Comparison of ENCODE assay signal across 10 cellular contexts in genomic region chr11:96113100-96113710, GRCh38.
A peak's percentile ranks its signal among the peaks of the same experiment; 100 is the strongest.
DNase-seq lines count a peak whose midpoint lies in the region; ATAC-seq and TF ChIP-seq lines count a peak whose summit lies in the region.
"Had no signal": no experiment of that assay in that cellular context is flagged by ENCODE, and none has a peak within 500 bp of the region (broad histone marks: within the 10 kb centered on the region; RNA-seq: fewer than 3 reads in every experiment).

No MANE protein-coding gene starts in this region.

- ATAC-seq in central memory CD8-positive, alpha-beta T cell (replicated peaks; ENCODE audit: extremely low read depth, poor library complexity, severe bottlenecking), result no peak
- ATAC-seq in upper lobe of right lung (no peak), GM21529 (IDR thresholded peaks at IDR 0.05; ENCODE audit: unreplicated experiment) (no peak), lower lobe of right lung (no peak)

- peak overlapping the region; percentile 18 for H3K4me3 Mint-ChIP-seq in activated T-cell treated with anti-CD3 and anti-CD28 coated beads, Interleukin-2, amount 50 U/mL, for 24 hours
- H3K4me3 Mint-ChIP-seq in central memory CD8-positive, alpha-beta T cell, result no peak overlapping the region
- H3K4me3 Mint-ChIP-seq: activated T-cell treated with anti-CD3 and anti-CD28 coated beads, Interleukin-2, amount 50 U/mL, for 4 hours; B cell had no signal

- H3K27me3 ChIP-seq in upper lobe of right lung, result no peaks in the 10 kb centered on the region
- H3K27me3 ChIP-seq in lower lobe of right lung (ENCODE audit: low read depth), result no peaks in the 10 kb centered on the region

- H3K9me3 Mint-ChIP-seq in activated T-cell treated with anti-CD3 and anti-CD28 coated beads, Interleukin-2, amount 50 U/mL, for 24 hours, result no peaks in the 10 kb centered on the region
- no peaks in the 10 kb centered on the region for H3K9me3 Mint-ChIP-seq in central memory CD8-positive, alpha-beta T cell
- H3K9me3 Mint-ChIP-seq: activated T-cell treated with anti-CD3 and anti-CD28 coated beads, Interleukin-2, amount 50 U/mL, for 4 hours had no signal

- H3K27ac ChIP-seq in upper lobe of right lung (peak overlapping the region; percentile 52), lower lobe of right lung (no peak overlapping the region)

- H3K27me3 Mint-ChIP-seq in activated T-cell treated with anti-CD3 and anti-CD28 coated beads, Interleukin-2, amount 50 U/mL, for 24 hours, result no peaks in the 10 kb centered on the region
- H3K27me3 Mint-ChIP-seq in central memory CD8-positive, alpha-beta T cell, result no peaks in the 10 kb centered on the region
- H3K27me3 Mint-ChIP-seq: B cell had no signal

- peaks cover 63% of the 10 kb centered on the region for H3K36me3 Mint-ChIP-seq in activated T-cell treated with anti-CD3 and anti-CD28 coated beads, Interleukin-2, amount 50 U/mL, for 24 hours (ENCODE audit: low read depth)
- H3K36me3 Mint-ChIP-seq in central memory CD8-positive, alpha-beta T cell (ENCODE audit: insufficient read depth), result peaks cover 5% of the 10 kb centered on the region

- H3K9me3 ChIP-seq in upper lobe of right lung (no peaks in the 10 kb centered on the region), lower lobe of right lung (no peaks in the 10 kb centered on the region)

- H3K4me1 Mint-ChIP-seq in activated T-cell treated with anti-CD3 and anti-CD28 coated beads, Interleukin-2, amount 50 U/mL, for 24 hours (ENCODE audit: low read depth), result peaks cover 67% of the 10 kb centered on the region
- H3K4me1 Mint-ChIP-seq in central memory CD8-positive, alpha-beta T cell, result peaks cover 23% of the 10 kb centered on the region

- H3K36me3 ChIP-seq in upper lobe of right lung (no peaks in the 10 kb centered on the region), lower lobe of right lung (no peaks in the 10 kb centered on the region)

- H3K27ac Mint-ChIP-seq in activated T-cell treated with anti-CD3 and anti-CD28 coated beads, Interleukin-2, amount 50 U/mL, for 24 hours, result peak overlapping the region; percentile 76
- H3K27ac Mint-ChIP-seq in central memory CD8-positive, alpha-beta T cell (ENCODE audit: low read depth), result peak overlapping the region; percentile 11
- H3K27ac Mint-ChIP-seq: B cell had no signal

- no peak for DNase-seq in activated T-cell treated with anti-CD3 and anti-CD28 coated beads, Interleukin-2, amount 50 U/mL, for 24 hours
- no peak for DNase-seq in activated T-cell treated with anti-CD3 and anti-CD28 coated beads, Interleukin-2, amount 50 U/mL, for 48 hours
- no peak for DNase-seq in central memory CD8-positive, alpha-beta T cell (ENCODE audit: low spot score in 2 of 2)
- DNase-seq in lung microvascular endothelial cell (ENCODE audit: low read depth in 2 of 2) (peak; percentile 41 to 55), upper lobe of right lung (no peak), OCI-M2 (lab: John Stamatoyannopoulos, UW; ENCODE audit: unreplicated experiment) (no peak), lower lobe of right lung (no peak)
- DNase-seq: activated T-cell treated with anti-CD3 and anti-CD28 coated beads, Interleukin-2, amount 50 U/mL, for 4 hours had no signal

- TF ChIP-seq CTCF in upper lobe of right lung (IDR thresholded peaks at IDR 0.05) (no peak), lower lobe of right lung (IDR thresholded peaks at IDR 0.05) (no peak)

- H3K4me3 ChIP-seq in upper lobe of right lung (no peak overlapping the region), lower lobe of right lung (no peak overlapping the region)

- H3K4me1 ChIP-seq in upper lobe of right lung (peaks cover 11% of the 10 kb centered on the region), lower lobe of right lung (peaks cover 8% of the 10 kb centered on the region)

- intact Hi-C loops in upper lobe of right lung (cut with DNase I) (no loop called here), lower lobe of right lung (cut with DNase I) (no loop called here)

Comparison
In these comparisons a context has a peak if more than half of its experiments do, and no peak if none do; other contexts are left out.
1. DNase-seq: peak in lung microvascular endothelial cell (2 of 2); none in activated T-cell treated with anti-CD3 and anti-CD28 coated beads, Interleukin-2, amount 50 U/mL, for 24 hours (single experiment), activated T-cell treated with anti-CD3 and anti-CD28 coated beads, Interleukin-2, amount 50 U/mL, for 48 hours (0 of 2), central memory CD8-positive, alpha-beta T cell (0 of 2), upper lobe of right lung (single experiment), OCI-M2 (single experiment) and lower lobe of right lung (single experiment).